Comparison of ENCODE assay signal across 8 cellular contexts in the genomic region with DNA sequence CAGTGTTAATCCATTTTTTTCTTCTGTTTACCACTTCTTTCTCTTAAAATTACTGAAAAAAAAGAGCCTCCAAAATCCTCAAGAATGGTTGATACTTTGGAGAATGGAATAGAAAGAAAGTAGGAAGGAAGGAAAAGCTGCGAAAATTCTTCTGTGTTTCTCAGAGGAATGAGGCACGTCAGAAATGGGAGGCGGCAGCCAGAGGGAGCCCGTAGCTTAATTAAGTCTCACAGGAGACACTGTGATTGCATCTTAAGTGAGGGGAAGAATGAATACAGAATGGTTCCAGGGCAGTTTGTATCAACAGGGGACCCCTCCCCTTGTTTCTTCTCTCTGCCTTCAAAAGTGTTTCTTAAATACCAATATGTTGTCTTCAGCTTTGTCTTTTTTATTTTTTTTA.
DNase-seq lines count a peak whose midpoint lies in the region; ATAC-seq and TF ChIP-seq lines count a peak whose summit lies in the region.
"Had no signal": no experiment of that assay in that cellular context is flagged by ENCODE, and none has a peak within 500 bp of the region (broad histone marks: within the 10 kb centered on the region; RNA-seq: fewer than 3 reads in every experiment).

No MANE protein-coding gene starts in this region.

- no peak overlapping the region for H3K4me2 ChIP-seq in MM.1S (ENCODE audit: low read depth, low read length)

- no peaks in the 10 kb centered on the region for H3K27me3 ChIP-seq in MM.1S (replicated peaks; ENCODE audit: insufficient read depth, low read length)
- no peaks in the 10 kb centered on the region for H3K27me3 ChIP-seq in MG63
- H3K27me3 ChIP-seq: SJCRH30 had no signal

- no peak overlapping the region for H2AFZ ChIP-seq in MM.1S (ENCODE audit: low read length)

- H3K9ac ChIP-seq in MM.1S (ENCODE audit: low read length): no peak overlapping the region

- no peaks in the 10 kb centered on the region for H4K20me1 ChIP-seq in MM.1S (ENCODE audit: insufficient read depth, low read length)

- H3K9me2 ChIP-seq in MM.1S (replicated peaks; ENCODE audit: insufficient read depth, low read length): no peaks in the 10 kb centered on the region

- H3K36me3 ChIP-seq in MM.1S (replicated peaks; ENCODE audit: insufficient read depth, low read length) (no peaks in the 10 kb centered on the region), MG63 (no peaks in the 10 kb centered on the region)
- H3K36me3 ChIP-seq: SJCRH30 had no signal

- intact Hi-C loops in sciatic nerve (cut with DNase I): no loop called here
- intact Hi-C loops in Right ventricle myocardium superior (cut with DNase I): no loop called here

- ATAC-seq in GM21390 (IDR thresholded peaks at IDR 0.05; ENCODE audit: unreplicated experiment) (peak; percentile 74), sciatic nerve (peak; percentile 36), Right ventricle myocardium superior (ENCODE audit: poor library complexity) (no peak)

- no peaks in the 10 kb centered on the region for H3K79me2 ChIP-seq in MM.1S (ENCODE audit: low read length)

- H3K27ac ChIP-seq in MM.1S (ENCODE audit: low read length): no peak overlapping the region
- no peak overlapping the region for H3K27ac ChIP-seq in coronary artery
- H3K27ac ChIP-seq: SJCRH30 had no signal

- H3F3A ChIP-seq in MM.1S (ENCODE audit: insufficient read depth, low read length): no peaks in the 10 kb centered on the region

- H3K9me3 ChIP-seq in MM.1S (replicated peaks; ENCODE audit: insufficient read depth, low read length) (no peaks in the 10 kb centered on the region), MG63 (no peaks in the 10 kb centered on the region)
- H3K9me3 ChIP-seq: SJCRH30 had no signal

- H3K4me3 ChIP-seq in MM.1S (ENCODE audit: low read length): no peak overlapping the region
- H3K4me3 ChIP-seq in MG63: no peak overlapping the region
- no peak overlapping the region for H3K4me3 ChIP-seq in coronary artery
- H3K4me3 ChIP-seq: SJCRH30 had no signal

- H3K4me1 ChIP-seq in MM.1S (ENCODE audit: low read length): no peaks in the 10 kb centered on the region
- H3K4me1 ChIP-seq: SJCRH30 had no signal

- TF ChIP-seq CTCF in MM.1S (IDR thresholded peaks at IDR 0.05; ENCODE audit: low read length): peak; percentile 20; the same call in 1 of the 2 replicates
- no peak for TF ChIP-seq CTCF in coronary artery (IDR thresholded peaks at IDR 0.05)

- DNase-seq in MM.1S: no peak
- DNase-seq in epidermal melanocyte (ENCODE audit: insufficient read length, low spot score): peak; percentile 20
- no peak for DNase-seq in sciatic nerve (ENCODE audit: low spot score)
- no peak for DNase-seq in MG63
- DNase-seq in Right ventricle myocardium superior: no peak
- DNase-seq in coronary artery (ENCODE audit: low spot score): no peak
